8 cellular contexts compared by ENCODE assay signal in the genomic region with DNA sequence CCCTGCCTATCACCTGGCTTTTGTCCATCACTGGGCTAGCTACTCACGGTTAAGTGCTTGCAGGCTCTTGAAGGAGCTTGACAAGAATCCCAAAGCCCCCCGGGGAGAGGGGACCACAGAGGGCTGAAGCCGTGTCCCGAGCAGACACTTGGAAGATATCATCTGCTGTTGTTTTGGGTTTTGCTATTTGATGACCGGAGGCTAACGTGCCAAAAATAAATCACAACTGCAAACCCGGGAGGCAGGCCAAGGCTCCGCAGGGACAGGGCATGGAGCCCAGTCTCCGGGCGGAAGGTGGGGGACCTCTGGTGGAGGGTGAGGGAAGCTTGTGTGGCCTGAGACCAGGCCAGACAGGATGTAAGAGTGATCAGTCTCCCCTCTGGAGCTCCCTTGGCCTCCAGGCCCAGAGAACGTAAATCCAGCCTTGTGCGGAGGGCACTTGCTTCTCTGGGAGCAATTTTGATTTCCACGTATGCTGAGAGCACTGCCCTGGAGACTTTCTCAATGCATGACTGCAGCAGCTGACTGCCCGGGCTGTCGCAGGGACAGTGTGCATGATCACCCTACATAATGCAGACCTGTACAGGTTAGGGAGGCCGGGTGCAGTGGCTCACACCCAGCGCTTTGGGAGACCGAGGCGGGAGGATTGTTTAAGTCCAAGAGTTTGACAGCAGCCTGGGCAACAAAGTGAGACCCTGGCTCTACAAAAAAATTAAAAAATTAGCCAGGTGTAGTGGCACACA. TPM values are rescaled to one million over a fixed set of nuclear protein-coding genes. Genes with fewer than 3 reads are reported as not detected.
DNase-seq lines count a peak whose midpoint lies in the region; ATAC-seq and TF ChIP-seq lines count a peak whose summit lies in the region.

A gene (minus strand): TSS at position 164 of the 743 bp plus-strand sequence. CDS start 4,011 bp downstream, outside the sequence.

- CTCF ChIA-PET in PC-3 (lab: Charles Lee): interaction anchor here (0.5 to 1.0 kb wide), 4 partner anchors 13 to 1228 kb away, joined by 3 to 8 read pairs (median 4); a partner anchor contains a TSS

- H3K9me3 ChIP-seq in PC-3 (ENCODE audit: low read length) (no peaks in the 10 kb centered on the region), endodermal cell (ENCODE audit: control insufficient read depth, low read length) (no peaks in the 10 kb centered on the region)

- no peaks in the 10 kb centered on the region for H3K4me1 Mint-ChIP-seq in endodermal cell
- H3K4me1 Mint-ChIP-seq in CD14-positive monocyte: no peaks in the 10 kb centered on the region
- H3K4me1 Mint-ChIP-seq in immature natural killer cell: no peaks in the 10 kb centered on the region
- no peaks in the 10 kb centered on the region for H3K4me1 Mint-ChIP-seq in endothelial cell (ENCODE audit: unreplicated experiment)

- peak within 1 kb of the TSS; percentile 53; the same call in 1 of the 2 replicates for H3K4me2 ChIP-seq in PC-3 (ENCODE audit: low read length)

- H3K4me3 ChIP-seq in PC-3 (ENCODE audit: low read length) (no peak within 1 kb of the TSS), endodermal cell (ENCODE audit: low read length) (no peak within 1 kb of the TSS)

- H3K27ac ChIP-seq in PC-3 (ENCODE audit: low read length) (no peak within 1 kb of the TSS), endodermal cell (ENCODE audit: low read depth, low read length) (no peak within 1 kb of the TSS)

- no peaks in the 10 kb centered on the region for H3K9me2 ChIP-seq in PC-3 (replicated peaks; ENCODE audit: low read length)

- TF ChIP-seq CTCF in GM12873 (IDR thresholded peaks at IDR 0.05; ENCODE audit: insufficient read depth, low read depth, low read length, missing control alignments) (peak; percentile 7), PC-3 (conservative IDR thresholded peaks at IDR 0.05; ENCODE audit: low read depth, low read length) (peak; percentile 27; the same call in 1 of the 2 replicates), endodermal cell (conservative IDR thresholded peaks at IDR 0.05) (peak; percentile 63), CD14-positive monocyte (IDR thresholded peaks at IDR 0.05) (no peak), endothelial cell (IDR thresholded peaks at IDR 0.05; ENCODE audit: unreplicated experiment) (no peak)

- H3K4me1 ChIP-seq in PC-3 (ENCODE audit: insufficient read depth, low read length) (no peaks in the 10 kb centered on the region; the same call in 1 of the 2 replicates), endodermal cell (ENCODE audit: control insufficient read depth, insufficient read depth, low read length) (no peaks in the 10 kb centered on the region)

- WGBS in endodermal cell (ENCODE audit: insufficient coverage in 1 of 2, insufficient read length in 1 of 2), 2 experiments: 86 to 92% methylated on average over 14 to 19 of the region's 19 CpGs

- ATAC-seq in PC-3 (peak; percentile 91), HG03159 (IDR thresholded peaks at IDR 0.05; ENCODE audit: unreplicated experiment) (no peak)

- H3K9me3 Mint-ChIP-seq in endodermal cell: peaks cover 22% of the 10 kb centered on the region
- peaks cover 0 to 3% (median 0%) of the 10 kb centered on the region in 7 donors for H3K9me3 Mint-ChIP-seq in CD14-positive monocyte
- H3K9me3 Mint-ChIP-seq in immature natural killer cell: no peaks in the 10 kb centered on the region
- H3K9me3 Mint-ChIP-seq in endothelial cell (ENCODE audit: unreplicated experiment): no peaks in the 10 kb centered on the region

- H4K20me1 ChIP-seq in PC-3 (ENCODE audit: low read length): no peaks in the 10 kb centered on the region

- H3K27ac Mint-ChIP-seq in endodermal cell: no peak within 1 kb of the TSS
- peak within 1 kb of the TSS in 2 of 7 donors; percentile 9 to 21 for H3K27ac Mint-ChIP-seq in CD14-positive monocyte
- H3K27ac Mint-ChIP-seq in immature natural killer cell: no peak within 1 kb of the TSS
- H3K27ac Mint-ChIP-seq in endothelial cell (ENCODE audit: unreplicated experiment): no peak within 1 kb of the TSS

- H3K27me3 ChIP-seq in PC-3 (ENCODE audit: low read length): no peaks in the 10 kb centered on the region
- no peaks in the 10 kb centered on the region for H3K27me3 ChIP-seq in endodermal cell (ENCODE audit: control insufficient read depth, insufficient read depth, low read length, poor library complexity, severe bottlenecking)

- H2AFZ ChIP-seq in PC-3 (ENCODE audit: low read length): no peak within 1 kb of the TSS

- H3K79me2 ChIP-seq in PC-3 (ENCODE audit: low read length): no peaks in the 10 kb centered on the region

- DNase-seq in PC-3: peak; percentile 63
- DNase-seq in endodermal cell: peak; percentile 80
- peak; percentile 18 for DNase-seq in middle frontal gyrus (ENCODE audit: extremely low spot score, low spot score)
- no peak for DNase-seq in CD14-positive monocyte (ENCODE audit: low spot score)
- DNase-seq in immature natural killer cell: no peak
- no peak for DNase-seq in endothelial cell (ENCODE audit: low spot score)

- POLR2A ChIA-PET in PC-3 (lab: Charles Lee; ENCODE audit: unreplicated experiment): interaction anchor here (0.5 kb wide), 1 partner anchor 58 kb away, joined by 4 read pairs; no protein-coding TSS in a partner anchor

- BruUV-seq in PC-3 (replicated peaks; lab: Mats Ljungman, UMichigan): no TSS peak

- H3K4me3 Mint-ChIP-seq in endodermal cell: no peak within 1 kb of the TSS
- H3K4me3 Mint-ChIP-seq in CD14-positive monocyte: no peak within 1 kb of the TSS
- no peak within 1 kb of the TSS for H3K4me3 Mint-ChIP-seq in immature natural killer cell
- H3K4me3 Mint-ChIP-seq in endothelial cell (ENCODE audit: unreplicated experiment): no peak within 1 kb of the TSS

- intact Hi-C loops in PC-3 (cut with micrococcal nuclease) (no loop called here), CD14-positive monocyte (cut with micrococcal nuclease) (no loop called here)

- no peaks in the 10 kb centered on the region for H3K27me3 Mint-ChIP-seq in endodermal cell (ENCODE audit: insufficient read depth)
- H3K27me3 Mint-ChIP-seq in CD14-positive monocyte (ENCODE audit: low read depth in 3 of 3): peaks cover 0 to 3% (median 0%) of the 10 kb centered on the region in 3 donors
- H3K27me3 Mint-ChIP-seq in immature natural killer cell (ENCODE audit: low read depth in 3 of 3): peaks cover 0 to 2% (median 0%) of the 10 kb centered on the region in 3 donors
- peaks cover 6% of the 10 kb centered on the region for H3K27me3 Mint-ChIP-seq in endothelial cell (ENCODE audit: unreplicated experiment)

- H3F3A ChIP-seq in PC-3 (ENCODE audit: low read length, unreplicated experiment): no peaks in the 10 kb centered on the region

- H3K36me3 Mint-ChIP-seq in endodermal cell (ENCODE audit: low read depth) (peaks cover 7% of the 10 kb centered on the region), CD14-positive monocyte (peaks cover 7 to 13% of the 10 kb centered on the region in 2 donors), immature natural killer cell (peaks cover 0 to 4% (median 3%) of the 10 kb centered on the region in 3 donors), endothelial cell (ENCODE audit: low read depth, unreplicated experiment) (peaks cover 6% of the 10 kb centered on the region)

- H3K36me3 ChIP-seq in PC-3 (ENCODE audit: low read depth, low read length) (no peaks in the 10 kb centered on the region), endodermal cell (ENCODE audit: control insufficient read depth, insufficient read depth, low read length) (no peaks in the 10 kb centered on the region)

- H3K9ac ChIP-seq in PC-3 (ENCODE audit: low read length) (no peak within 1 kb of the TSS), endodermal cell (ENCODE audit: extremely low read depth, low read length, poor library complexity, severe bottlenecking) (no peak within 1 kb of the TSS)

RNA-seq across cellular contexts. Expression of the gene that starts here (rescaled TPM):
- total RNA-seq in PC-3 (2014; rRNA removed): 0.75 and 1.3 TPM in 2 replicates
- under 1 TPM; 0.46 TPM for total RNA-seq in endodermal cell
- 0.36 TPM for polyA plus RNA-seq in endodermal cell (2013, experiment 1 of 2)
- polyA plus RNA-seq in endodermal cell (2013, experiment 2 of 2): 1.5 TPM
- not detected for polyA plus RNA-seq in CD14-positive monocyte
- under 1 TPM in 2 of 3 donors, not detected in 1; 0.10 to 0.16 TPM for polyA plus RNA-seq in immature natural killer cell
- not detected for total RNA-seq in endothelial cell (ENCODE audit: unreplicated experiment)

Comparison
In these comparisons a context has a peak if more than half of its experiments do, and no peak if none do; other contexts are left out.
1. CTCF ChIP-seq: peak in GM12873 (single experiment), PC-3 (single experiment) and endodermal cell (single experiment); none in CD14-positive monocyte (single experiment) and endothelial cell (single experiment).
2. DNase-seq: peak in PC-3 (single experiment), endodermal cell (single experiment) and middle frontal gyrus (single experiment); none in CD14-positive monocyte (single experiment), immature natural killer cell (0 of 3) and endothelial cell (single experiment).